In genomic region chr21:17786219-17787181, GRCh38 we compare ENCODE assay signal across 1 cellular context.
TF ChIP-seq lines count a peak whose summit lies in the region.

No MANE protein-coding gene starts in this region.

TF ChIP-seq in HepG2, 621 proteins besides CTCF, POLR2A, EP300 and RAD21 (continued from another document and continues in another):
- TF ChIP-seq ARID5B (CRISPR knock-in tag; IDR thresholded peaks at IDR 0.05) (peak; percentile 66), ZNF552 (CRISPR knock-in tag; IDR thresholded peaks at IDR 0.05; ENCODE audit: borderline replicate concordance) (no peak), HNF4A (CRISPR knock-in tag; IDR thresholded peaks at IDR 0.05) (peak; percentile 21; the same call in 1 of the 2 replicates), FOXA3 (CRISPR knock-in tag; IDR thresholded peaks at IDR 0.05) (peak; percentile 94), ISX (CRISPR knock-in tag; conservative IDR thresholded peaks at IDR 0.05) (no peak), CEBPB (IDR thresholded peaks at IDR 0.05; ENCODE audit: borderline replicate concordance, low read depth, low read length) (peak; percentile 58; the same call in 1 of the 2 replicates), TEF (CRISPR knock-in tag; IDR thresholded peaks at IDR 0.05) (no peak), RELA (CRISPR knock-in tag; IDR thresholded peaks at IDR 0.05) (no peak), SALL1 (CRISPR knock-in tag; IDR thresholded peaks at IDR 0.05) (no peak), RCOR2 (CRISPR knock-in tag; IDR thresholded peaks at IDR 0.05) (no peak), RFXAP (CRISPR knock-in tag; IDR thresholded peaks at IDR 0.05; ENCODE audit: borderline replicate concordance) (no peak), BRD4 (CRISPR knock-in tag; IDR thresholded peaks at IDR 0.05) (no peak), SOX13 (IDR thresholded peaks at IDR 0.05) (peak; percentile 47; the same call in 1 of the 2 replicates), SOX13 (CRISPR knock-in tag; conservative IDR thresholded peaks at IDR 0.05 in 1 of 2, IDR thresholded peaks at IDR 0.05 in 1 of 2) (peak in 1 of 2 experiments; percentile 73; a peak in 2 of 4 replicates), HIVEP1 (CRISPR knock-in tag; IDR thresholded peaks at IDR 0.05) (no peak), STAT5B (CRISPR knock-in tag; IDR thresholded peaks at IDR 0.05) (no peak), SP4 (CRISPR knock-in tag; IDR thresholded peaks at IDR 0.05) (no peak), MEF2D (CRISPR knock-in tag; IDR thresholded peaks at IDR 0.05) (no peak), ZMYM4 (CRISPR knock-in tag; IDR thresholded peaks at IDR 0.05) (peak; percentile 60), ZNF639 (CRISPR knock-in tag; conservative IDR thresholded peaks at IDR 0.05) (no peak), POGZ (CRISPR knock-in tag; IDR thresholded peaks at IDR 0.05) (peak; percentile 59; the same call in 1 of the 2 replicates), TBP (CRISPR knock-in tag; IDR thresholded peaks at IDR 0.05) (no peak), ZNF264 (CRISPR knock-in tag; IDR thresholded peaks at IDR 0.05) (no peak), NRL (CRISPR knock-in tag; IDR thresholded peaks at IDR 0.05; ENCODE audit: borderline replicate concordance) (no peak), ZKSCAN5 (CRISPR knock-in tag; IDR thresholded peaks at IDR 0.05) (no peak), ZNF331 (CRISPR knock-in tag; IDR thresholded peaks at IDR 0.05) (peak; percentile 61; the same call in 1 of the 2 replicates), FOXK2 (IDR thresholded peaks at IDR 0.05) (0 out of 2 replicates have a peak, but pooled peaks have one; percentile 28), ZBTB3 (CRISPR knock-in tag; IDR thresholded peaks at IDR 0.05; ENCODE audit: borderline replicate concordance, low read depth) (no peak), DPF2 (CRISPR knock-in tag; IDR thresholded peaks at IDR 0.05; ENCODE audit: borderline replicate concordance, low read depth) (no peak), THYN1 (CRISPR knock-in tag; IDR thresholded peaks at IDR 0.05; ENCODE audit: borderline replicate concordance, low read depth) (no peak), RARA (CRISPR knock-in tag; IDR thresholded peaks at IDR 0.05) (0 out of 2 replicates have a peak, but pooled peaks have one; percentile 16), ZNF563 (CRISPR knock-in tag; IDR thresholded peaks at IDR 0.05) (no peak), ELF1 (CRISPR knock-in tag; IDR thresholded peaks at IDR 0.05) (no peak), SUZ12 (IDR thresholded peaks at IDR 0.05; ENCODE audit: low read depth, low read length) (no peak), ZNF614 (CRISPR knock-in tag; IDR thresholded peaks at IDR 0.05; ENCODE audit: borderline replicate concordance) (peak; percentile 49; the same call in 1 of the 2 replicates), MEIS1 (CRISPR knock-in tag; IDR thresholded peaks at IDR 0.05; ENCODE audit: borderline replicate concordance) (no peak), ZNF605 (CRISPR knock-in tag; IDR thresholded peaks at IDR 0.05) (no peak), RFX5 (IDR thresholded peaks at IDR 0.05; ENCODE audit: low read depth, low read length) (no peak), ZNF83 (CRISPR knock-in tag; IDR thresholded peaks at IDR 0.05; ENCODE audit: borderline replicate concordance) (no peak), SKI (IDR thresholded peaks at IDR 0.05; ENCODE audit: partially characterized antibody) (no peak), CEBPG (CRISPR knock-in tag; IDR thresholded peaks at IDR 0.05) (peak; percentile 81), ZNF224 (CRISPR knock-in tag; IDR thresholded peaks at IDR 0.05) (no peak), ZEB1 (IDR thresholded peaks at IDR 0.05; ENCODE audit: insufficient replicate concordance, low read depth) (peak; percentile 58), ATF7 (IDR thresholded peaks at IDR 0.05) (peak; percentile 52), ATF7 (CRISPR knock-in tag; IDR thresholded peaks at IDR 0.05) (no peak), CBX5 (CRISPR knock-in tag; IDR thresholded peaks at IDR 0.05; ENCODE audit: borderline replicate concordance) (no peak), ZNF660 (CRISPR knock-in tag; IDR thresholded peaks at IDR 0.05; ENCODE audit: borderline replicate concordance, low read depth) (no peak), FOXK1 (CRISPR knock-in tag; IDR thresholded peaks at IDR 0.05; ENCODE audit: borderline replicate concordance, low read depth) (no peak; the same call in 1 of the 2 replicates), ZNF644 (CRISPR knock-in tag; IDR thresholded peaks at IDR 0.05; ENCODE audit: low read depth) (peak; percentile 94), TGIF2 (CRISPR knock-in tag; IDR thresholded peaks at IDR 0.05) (0 out of 2 replicates have a peak, but pooled peaks have one; percentile 34), TBL1XR1 (IDR thresholded peaks at IDR 0.05; ENCODE audit: borderline replicate concordance, low read length, partially characterized antibody) (no peak), PAWR (CRISPR knock-in tag; IDR thresholded peaks at IDR 0.05; ENCODE audit: borderline replicate concordance) (no peak), ZNF317 (CRISPR knock-in tag; IDR thresholded peaks at IDR 0.05) (no peak), XRCC5 (optimal IDR thresholded peaks at IDR 0.05; ENCODE audit: low read length) (peak; percentile 25), MTA3 (CRISPR knock-in tag; IDR thresholded peaks at IDR 0.05) (no peak), HDAC2 (CRISPR knock-in tag; IDR thresholded peaks at IDR 0.05) (peak; percentile 51; the same call in 1 of the 2 replicates), ZNF784 (CRISPR knock-in tag; IDR thresholded peaks at IDR 0.05; ENCODE audit: borderline replicate concordance) (peak; percentile 80; the same call in 1 of the 2 replicates), HOXA9 (CRISPR knock-in tag; IDR thresholded peaks at IDR 0.05; ENCODE audit: borderline replicate concordance) (no peak), GATAD2A (CRISPR knock-in tag; IDR thresholded peaks at IDR 0.05) (0 out of 2 replicates have a peak, but pooled peaks have one; percentile 17), SAFB2 (CRISPR knock-in tag; IDR thresholded peaks at IDR 0.05; ENCODE audit: borderline replicate concordance, low read depth) (no peak), KAT8 (CRISPR knock-in tag; IDR thresholded peaks at IDR 0.05) (0 out of 2 replicates have a peak, but pooled peaks have one; percentile 28)
- TF ChIP-seq, protein P1, sequence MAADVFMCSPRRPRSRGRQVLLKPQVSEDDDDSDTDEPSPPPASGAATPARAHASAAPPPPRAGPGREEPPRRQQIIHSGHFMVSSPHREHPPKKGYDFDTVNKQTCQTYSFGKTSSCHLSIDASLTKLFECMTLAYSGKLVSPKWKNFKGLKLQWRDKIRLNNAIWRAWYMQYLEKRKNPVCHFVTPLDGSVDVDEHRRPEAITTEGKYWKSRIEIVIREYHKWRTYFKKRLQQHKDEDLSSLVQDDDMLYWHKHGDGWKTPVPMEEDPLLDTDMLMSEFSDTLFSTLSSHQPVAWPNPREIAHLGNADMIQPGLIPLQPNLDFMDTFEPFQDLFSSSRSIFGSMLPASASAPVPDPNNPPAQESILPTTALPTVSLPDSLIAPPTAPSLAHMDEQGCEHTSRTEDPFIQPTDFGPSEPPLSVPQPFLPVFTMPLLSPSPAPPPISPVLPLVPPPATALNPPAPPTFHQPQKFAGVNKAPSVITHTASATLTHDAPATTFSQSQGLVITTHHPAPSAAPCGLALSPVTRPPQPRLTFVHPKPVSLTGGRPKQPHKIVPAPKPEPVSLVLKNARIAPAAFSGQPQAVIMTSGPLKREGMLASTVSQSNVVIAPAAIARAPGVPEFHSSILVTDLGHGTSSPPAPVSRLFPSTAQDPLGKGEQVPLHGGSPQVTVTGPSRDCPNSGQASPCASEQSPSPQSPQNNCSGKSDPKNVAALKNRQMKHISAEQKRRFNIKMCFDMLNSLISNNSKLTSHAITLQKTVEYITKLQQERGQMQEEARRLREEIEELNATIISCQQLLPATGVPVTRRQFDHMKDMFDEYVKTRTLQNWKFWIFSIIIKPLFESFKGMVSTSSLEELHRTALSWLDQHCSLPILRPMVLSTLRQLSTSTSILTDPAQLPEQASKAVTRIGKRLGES (CRISPR knock-in tag; IDR thresholded peaks at IDR 0.05; ENCODE audit: borderline replicate concordance), result no peak
- TF ChIP-seq, protein P2, sequence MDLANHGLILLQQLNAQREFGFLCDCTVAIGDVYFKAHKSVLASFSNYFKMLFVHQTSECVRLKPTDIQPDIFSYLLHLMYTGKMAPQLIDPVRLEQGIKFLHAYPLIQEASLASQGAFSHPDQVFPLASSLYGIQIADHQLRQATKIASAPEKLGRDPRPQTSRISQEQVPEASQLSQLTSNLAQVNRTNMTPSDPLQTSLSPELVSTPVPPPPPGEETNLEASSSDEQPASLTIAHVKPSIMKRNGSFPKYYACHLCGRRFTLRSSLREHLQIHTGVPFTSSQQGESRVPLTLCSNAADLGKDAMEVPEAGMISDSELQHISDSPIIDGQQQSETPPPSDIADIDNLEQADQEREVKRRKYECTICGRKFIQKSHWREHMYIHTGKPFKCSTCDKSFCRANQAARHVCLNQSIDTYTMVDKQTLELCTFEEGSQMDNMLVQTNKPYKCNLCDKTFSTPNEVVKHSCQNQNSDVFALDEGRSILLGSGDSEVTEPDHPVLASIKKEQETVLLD (CRISPR knock-in tag; IDR thresholded peaks at IDR 0.05; ENCODE audit: low read depth), result no peak
- TF ChIP-seq, protein P3, sequence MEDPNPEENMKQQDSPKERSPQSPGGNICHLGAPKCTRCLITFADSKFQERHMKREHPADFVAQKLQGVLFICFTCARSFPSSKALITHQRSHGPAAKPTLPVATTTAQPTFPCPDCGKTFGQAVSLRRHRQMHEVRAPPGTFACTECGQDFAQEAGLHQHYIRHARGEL (CRISPR knock-in tag; IDR thresholded peaks at IDR 0.05), result no peak
- TF ChIP-seq, protein P4, sequence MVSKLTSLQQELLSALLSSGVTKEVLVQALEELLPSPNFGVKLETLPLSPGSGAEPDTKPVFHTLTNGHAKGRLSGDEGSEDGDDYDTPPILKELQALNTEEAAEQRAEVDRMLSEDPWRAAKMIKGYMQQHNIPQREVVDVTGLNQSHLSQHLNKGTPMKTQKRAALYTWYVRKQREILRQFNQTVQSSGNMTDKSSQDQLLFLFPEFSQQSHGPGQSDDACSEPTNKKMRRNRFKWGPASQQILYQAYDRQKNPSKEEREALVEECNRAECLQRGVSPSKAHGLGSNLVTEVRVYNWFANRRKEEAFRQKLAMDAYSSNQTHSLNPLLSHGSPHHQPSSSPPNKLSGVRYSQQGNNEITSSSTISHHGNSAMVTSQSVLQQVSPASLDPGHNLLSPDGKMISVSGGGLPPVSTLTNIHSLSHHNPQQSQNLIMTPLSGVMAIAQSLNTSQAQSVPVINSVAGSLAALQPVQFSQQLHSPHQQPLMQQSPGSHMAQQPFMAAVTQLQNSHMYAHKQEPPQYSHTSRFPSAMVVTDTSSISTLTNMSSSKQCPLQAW (CRISPR knock-in tag; IDR thresholded peaks at IDR 0.05), result no peak
- TF ChIP-seq, protein P5, sequence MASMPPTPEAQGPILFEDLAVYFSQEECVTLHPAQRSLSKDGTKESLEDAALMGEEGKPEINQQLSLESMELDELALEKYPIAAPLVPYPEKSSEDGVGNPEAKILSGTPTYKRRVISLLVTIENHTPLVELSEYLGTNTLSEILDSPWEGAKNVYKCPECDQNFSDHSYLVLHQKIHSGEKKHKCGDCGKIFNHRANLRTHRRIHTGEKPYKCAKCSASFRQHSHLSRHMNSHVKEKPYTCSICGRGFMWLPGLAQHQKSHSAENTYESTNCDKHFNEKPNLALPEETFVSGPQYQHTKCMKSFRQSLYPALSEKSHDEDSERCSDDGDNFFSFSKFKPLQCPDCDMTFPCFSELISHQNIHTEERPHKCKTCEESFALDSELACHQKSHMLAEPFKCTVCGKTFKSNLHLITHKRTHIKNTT (CRISPR knock-in tag; IDR thresholded peaks at IDR 0.05), result no peak
